Comparison of ENCODE assay signal across 21 cellular contexts in the genomic region with DNA sequence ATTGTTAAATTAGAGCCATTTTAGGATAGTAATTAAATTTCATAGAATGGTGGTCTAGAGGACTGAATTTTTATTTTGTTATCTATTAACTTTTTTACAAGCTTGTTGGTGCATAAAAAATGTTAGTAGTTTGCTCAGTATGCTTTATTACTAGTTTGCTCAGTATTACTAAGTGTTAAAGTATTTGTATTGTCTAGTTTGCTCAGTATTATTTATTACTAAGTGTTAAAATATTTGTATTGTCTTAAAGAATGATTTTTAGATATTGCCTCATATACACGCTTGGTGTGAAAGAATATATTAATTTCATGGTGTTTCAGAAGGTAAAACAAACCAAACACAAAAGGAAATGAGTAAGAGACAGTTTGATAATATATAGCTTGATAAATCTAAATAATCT.
"Had no signal": no experiment of that assay in that cellular context is flagged by ENCODE, and none has a peak within 500 bp of the region (broad histone marks: within the 10 kb centered on the region; RNA-seq: fewer than 3 reads in every experiment).

No MANE protein-coding gene starts in this region.

- H3K9ac ChIP-seq: parathyroid adenoma had no signal

- H3K79me2 ChIP-seq: parathyroid adenoma had no signal

- H3K9me3 ChIP-seq: gastroesophageal sphincter, prostate gland, spleen, testis had no signal

- H3K36me3 ChIP-seq: gastroesophageal sphincter, prostate gland, spleen had no signal

- ATAC-seq: gastroesophageal sphincter; sciatic nerve; stimulated activated naive B cell treated with anti-CD40 and anti-IgM and Interleukin-4, amounts not matched to agents 10 μg/mL and 1 μg/mL and 100 μg/mL, for 72 hours; stimulated activated naive CD8-positive, alpha-beta T cell treated with anti-CD3 and anti-CD28 coated beads, Interleukin-15, amount 100 ng/mL, for 72 hours had no signal

- H2AFZ ChIP-seq: parathyroid adenoma had no signal

- DNase-seq: caudate nucleus; dorsolateral prefrontal cortex; effector CD8-positive, alpha-beta T cell; erythroblast; glutamatergic neuron; kidney; mesendoderm; naive B cell; occipital lobe; spleen; stimulated activated CD4-positive, alpha-beta T cell treated with anti-CD3 and anti-CD28 coated beads, Interleukin-2, amount 100 ng/mL, for 24 hours; stimulated activated CD4-positive, alpha-beta T cell treated with anti-CD3 and anti-CD28 coated beads, Interleukin-4, amount 100 ng/mL, for 4 hours; stimulated activated naive B cell treated with anti-CD40 and anti-IgM and Interleukin-4, amounts not matched to agents 10 μg/mL and 1 μg/mL and 100 μg/mL, for 72 hours; stimulated activated naive CD8-positive, alpha-beta T cell treated with anti-CD3 and anti-CD28 coated beads, Interleukin-15, amount 100 ng/mL, for 72 hours; testis; trophoblast cell had no signal

- H3K27ac ChIP-seq: coronary artery, dorsolateral prefrontal cortex, gastroesophageal sphincter, parathyroid adenoma, prostate gland, spleen, testis had no signal

- H3K27me3 ChIP-seq: gastroesophageal sphincter, spleen, testis had no signal

- H3K4me3 ChIP-seq: coronary artery, dorsolateral prefrontal cortex, gastroesophageal sphincter, prostate gland, spleen, testis had no signal

- H3K4me1 ChIP-seq: gastroesophageal sphincter, parathyroid adenoma, prostate gland, spleen, testis had no signal
